21 cellular contexts compared by ENCODE assay signal in genomic region chr15:29097971-29098370, GRCh38.
A peak's percentile ranks its signal among the peaks of the same experiment; 100 is the strongest.
DNase-seq lines count a peak whose midpoint lies in the region; ATAC-seq and TF ChIP-seq lines count a peak whose summit lies in the region.
"Had no signal": no experiment of that assay in that cellular context is flagged by ENCODE, and none has a peak within 500 bp of the region (broad histone marks: within the 10 kb centered on the region; RNA-seq: fewer than 3 reads in every experiment).

No MANE protein-coding gene starts in this region.

- H3K9me3 ChIP-seq in RWPE2 (ENCODE audit: severe bottlenecking) = no peaks in the 10 kb centered on the region
- no peaks in the 10 kb centered on the region for H3K9me3 ChIP-seq in sigmoid colon
- H3K9me3 ChIP-seq in heart right ventricle = no peaks in the 10 kb centered on the region
- H3K9me3 ChIP-seq: BLaER1 had no signal

- DNase-seq in CD14-positive monocyte (ENCODE audit: low spot score) (peak; percentile 5), RWPE2 (ENCODE audit: low spot score) (peak; percentile 23), chondrocyte (ENCODE audit: low spot score) (peak; percentile 15), sigmoid colon (peak; percentile 42), heart right ventricle (no peak), kidney tubule cell (ENCODE audit: low spot score) (no peak), NCI-H2227 (lab: John Stamatoyannopoulos, UW; ENCODE audit: unreplicated experiment) (no peak)
- DNase-seq: CD4-positive, alpha-beta T cell; NCI-H1048; NCI-H1417 treated with DMSO at 0.1 percent for 48 hours; NCI-H1694 treated with DMSO at 0.1 percent for 48 hours; NCI-H446; NCI-H524 treated with DMSO at 0.1 percent for 48 hours; NCI-H82; RPMI8226; SHP77 treated with DMSO at 0.1 percent for 48 hours had no signal

- no peak for TF ChIP-seq EP300 in sigmoid colon (IDR thresholded peaks at IDR 0.05)

- no peak overlapping the region for H3K27ac Mint-ChIP-seq in CD14-positive monocyte
- H3K27ac Mint-ChIP-seq in chondrocyte (ENCODE audit: unreplicated experiment) = no peak overlapping the region
- H3K27ac Mint-ChIP-seq: CD4-positive, alpha-beta T cell; IgD-negative memory B cell had no signal

- 68 to 83% methylated on average over 9 of the region's 9 CpGs for WGBS in sigmoid colon, 2 donors
- 64 to 76% methylated on average over 9 of the region's 9 CpGs for WGBS in heart right ventricle, 2 donors

- peaks cover 0 to 2% (median 0%) of the 10 kb centered on the region in 7 donors for H3K9me3 Mint-ChIP-seq in CD14-positive monocyte
- no peaks in the 10 kb centered on the region for H3K9me3 Mint-ChIP-seq in chondrocyte (ENCODE audit: low read depth)
- H3K9me3 Mint-ChIP-seq: CD4-positive, alpha-beta T cell; IgD-negative memory B cell had no signal

- H3K4me3 ChIP-seq in RWPE2 (ENCODE audit: severe bottlenecking) (no peak overlapping the region), sigmoid colon (no peak overlapping the region), heart right ventricle (no peak overlapping the region)
- H3K4me3 ChIP-seq: BLaER1, GM12878 had no signal

- H3K4me1 ChIP-seq in RWPE2 (ENCODE audit: insufficient read depth, poor library complexity, severe bottlenecking) (no peaks in the 10 kb centered on the region), sigmoid colon (no peaks in the 10 kb centered on the region), heart right ventricle (no peaks in the 10 kb centered on the region)

- H3K27me3 ChIP-seq in RWPE2 (ENCODE audit: insufficient read depth, poor library complexity, severe bottlenecking) (no peaks in the 10 kb centered on the region), sigmoid colon (no peaks in the 10 kb centered on the region), heart right ventricle (no peaks in the 10 kb centered on the region)
- H3K27me3 ChIP-seq: BLaER1 had no signal

- H3K4me3 Mint-ChIP-seq in CD14-positive monocyte (no peak overlapping the region), chondrocyte (ENCODE audit: unreplicated experiment) (no peak overlapping the region)
- H3K4me3 Mint-ChIP-seq: CD4-positive, alpha-beta T cell; IgD-negative memory B cell had no signal

- TF ChIP-seq CTCF in CD14-positive monocyte (IDR thresholded peaks at IDR 0.05) (no peak), RWPE2 (IDR thresholded peaks at IDR 0.05; ENCODE audit: poor library complexity, severe bottlenecking) (no peak), chondrocyte (IDR thresholded peaks at IDR 0.05) (no peak), sigmoid colon (IDR thresholded peaks at IDR 0.05) (no peak), heart right ventricle (IDR thresholded peaks at IDR 0.05) (no peak)

- H3K27me3 Mint-ChIP-seq in CD14-positive monocyte (ENCODE audit: low read depth in 3 of 3) (peaks cover 0 to 8% (median 2%) of the 10 kb centered on the region in 3 donors), chondrocyte (ENCODE audit: low read depth) (no peaks in the 10 kb centered on the region)
- H3K27me3 Mint-ChIP-seq: CD4-positive, alpha-beta T cell; IgD-negative memory B cell had no signal

- no peak for TF ChIP-seq POLR2A in sigmoid colon (IDR thresholded peaks at IDR 0.05)

- H3K4me1 Mint-ChIP-seq in CD14-positive monocyte (peaks cover 1% of the 10 kb centered on the region), chondrocyte (ENCODE audit: low read depth) (no peaks in the 10 kb centered on the region)
- H3K4me1 Mint-ChIP-seq: IgD-negative memory B cell had no signal

- H3K36me3 ChIP-seq in RWPE2 (ENCODE audit: low read depth) (peaks cover 4% of the 10 kb centered on the region; the same call in 1 of the 2 replicates), sigmoid colon (no peaks in the 10 kb centered on the region), heart right ventricle (no peaks in the 10 kb centered on the region)

- no peak for ATAC-seq in RWPE2 (ENCODE audit: low read depth)
- no peak for ATAC-seq in heart right ventricle
- ATAC-seq: GM12878, HCT116 had no signal

- H3K27ac ChIP-seq in RWPE2 (ENCODE audit: poor library complexity, severe bottlenecking) (no peak overlapping the region), sigmoid colon (no peak overlapping the region), heart right ventricle (no peak overlapping the region)
- H3K27ac ChIP-seq: BLaER1, HL-60 had no signal

- no peaks in the 10 kb centered on the region for H3K36me3 Mint-ChIP-seq in CD14-positive monocyte
- peaks cover 4% of the 10 kb centered on the region for H3K36me3 Mint-ChIP-seq in chondrocyte (ENCODE audit: low read depth)
- H3K36me3 Mint-ChIP-seq: IgD-negative memory B cell had no signal

- intact Hi-C loops in CD14-positive monocyte (cut with micrococcal nuclease) (no loop called here), sigmoid colon (cut with DNase I) (no loop called here), heart right ventricle (cut with DNase I) (no loop called here)

Comparison
In these comparisons a context has a peak if more than half of its experiments do, and no peak if none do; other contexts are left out.
1. DNase-seq: peak in CD14-positive monocyte (single experiment), RWPE2 (single experiment), chondrocyte (single experiment) and sigmoid colon (single experiment); none in heart right ventricle (0 of 2), kidney tubule cell (single experiment) and NCI-H2227 (single experiment).